In genomic region chr4:101142259-101142658, GRCh38 we compare ENCODE assay signal across 15 cellular contexts.
"Had no signal": no experiment of that assay in that cellular context is flagged by ENCODE, and none has a peak within 500 bp of the region (broad histone marks: within the 10 kb centered on the region; RNA-seq: fewer than 3 reads in every experiment).

No MANE protein-coding gene starts in this region.

- H3K9me3 ChIP-seq: gastrocnemius medialis, heart right ventricle, pancreas, thyroid gland had no signal

- H3K27ac ChIP-seq: cardiac muscle cell, dorsolateral prefrontal cortex, gastrocnemius medialis, heart right ventricle, pancreas, thyroid gland had no signal

- ATAC-seq: activated CD4-positive, alpha-beta T cell treated with anti-CD3 and anti-CD28 coated beads for 36 hours; activated CD8-positive, alpha-beta memory T cell treated with anti-CD3 and anti-CD28 coated beads, Interleukin-2, amount 10 ng/mL, durations not matched to agents 7 days and 5 days; gastrocnemius medialis; heart right ventricle; pancreas; sciatic nerve had no signal

- H3K4me1 ChIP-seq: pancreas had no signal

- FAIRE-seq: islet of Langerhans, pancreas had no signal

- DNase-seq: activated CD4-positive, alpha-beta memory T cell treated with anti-CD3 and anti-CD28 coated beads for 36 hours; activated CD4-positive, alpha-beta T cell treated with anti-CD3 and anti-CD28 coated beads for 36 hours; activated CD8-positive, alpha-beta memory T cell treated with anti-CD3 and anti-CD28 coated beads, Interleukin-2, amount 10 ng/mL, durations not matched to agents 7 days and 5 days; activated naive CD4-positive, alpha-beta T cell treated with anti-CD3 and anti-CD28 coated beads, Interleukin-2, amount 50 U/mL, for 16 hours; activated T-cell treated with anti-CD3 and anti-CD28 coated beads, Interleukin-2, amount 50 U/mL, for 1 hour; dorsolateral prefrontal cortex; endodermal cell; gastrocnemius medialis; heart right ventricle; midbrain; pancreas; thyroid gland had no signal

- H3K36me3 ChIP-seq: cardiac muscle cell, gastrocnemius medialis, heart right ventricle, pancreas, thyroid gland had no signal

- H3K4me3 ChIP-seq: cardiac muscle cell, dorsolateral prefrontal cortex, gastrocnemius medialis, heart right ventricle, pancreas, thyroid gland had no signal

- H3K27me3 ChIP-seq: cardiac muscle cell, dorsolateral prefrontal cortex, gastrocnemius medialis, heart right ventricle, pancreas, thyroid gland had no signal
